28 cellular contexts compared by ENCODE assay signal in the genomic region with DNA sequence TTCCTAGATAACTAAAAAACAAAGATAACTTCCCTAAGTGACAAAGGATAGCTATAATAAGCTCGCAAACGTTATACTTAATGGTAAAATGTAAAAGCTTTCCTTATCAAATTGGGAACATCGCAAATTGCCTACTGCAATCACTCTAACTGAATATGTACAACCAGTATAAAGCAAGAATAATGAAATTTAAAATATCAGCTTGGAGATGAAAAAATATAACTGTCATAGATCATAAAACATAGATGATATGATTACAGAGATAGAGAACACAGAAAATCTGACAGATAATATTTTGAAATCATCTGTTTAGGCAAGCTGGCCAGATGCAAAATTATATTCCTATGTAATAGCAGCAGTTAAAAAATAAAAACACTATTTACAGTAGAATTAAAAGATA.
"Had no signal": no experiment of that assay in that cellular context is flagged by ENCODE, and none has a peak within 500 bp of the region (broad histone marks: within the 10 kb centered on the region; RNA-seq: fewer than 3 reads in every experiment).

No MANE protein-coding gene starts in this region.

- H3K36me3 ChIP-seq: stomach, suprapubic skin, thoracic aorta, thyroid gland, tibial artery, tibial nerve, transverse colon, upper lobe of left lung, upper lobe of right lung, uterus, vagina had no signal

- H3K9me3 Mint-ChIP-seq: stimulated activated effector memory CD8-positive, alpha-beta T cell treated with anti-CD3 and anti-CD28 coated beads, Interleukin-12 subunit alpha, Interleukin-12 subunit beta, amount 100 ng/mL, for 72 hours; stimulated activated memory B cell treated with anti-CD40 and anti-IgM and Interleukin-4, amounts not matched to agents 10 μg/mL and 1 μg/mL and 100 μg/mL, for 72 hours; stimulated activated naive B cell treated with anti-CD40 and anti-IgM and Interleukin-4, amounts not matched to agents 10 μg/mL and 1 μg/mL and 100 μg/mL, for 72 hours; stimulated activated naive CD8-positive, alpha-beta T cell treated with anti-CD3 and anti-CD28 coated beads, Interleukin-15, amount 100 ng/mL, for 72 hours; stimulated activated naive CD8-positive, alpha-beta T cell treated with anti-CD3 and anti-CD28 coated beads, Interleukin-15, Interleukin-2, amounts not matched to agents 100 ng/mL and 50 ng/mL, for 24 hours had no signal

- H3K27ac ChIP-seq: stomach, suprapubic skin, testis, thoracic aorta, thyroid gland, tibial artery, tibial nerve, transverse colon, upper lobe of left lung, upper lobe of right lung, uterus, vagina had no signal

- H3K4me3 Mint-ChIP-seq: stimulated activated effector memory CD8-positive, alpha-beta T cell treated with anti-CD3 and anti-CD28 coated beads, Interleukin-12 subunit alpha, Interleukin-12 subunit beta, amount 100 ng/mL, for 72 hours; stimulated activated memory B cell treated with anti-CD40 and anti-IgM and Interleukin-4, amounts not matched to agents 10 μg/mL and 1 μg/mL and 100 μg/mL, for 72 hours; stimulated activated naive B cell treated with anti-CD40 and anti-IgM and Interleukin-4, amounts not matched to agents 10 μg/mL and 1 μg/mL and 100 μg/mL, for 72 hours; stimulated activated naive CD8-positive, alpha-beta T cell treated with anti-CD3 and anti-CD28 coated beads, Interleukin-15, amount 100 ng/mL, for 72 hours; stimulated activated naive CD8-positive, alpha-beta T cell treated with anti-CD3 and anti-CD28 coated beads, Interleukin-15, Interleukin-2, amounts not matched to agents 100 ng/mL and 50 ng/mL, for 24 hours; type B pancreatic cell had no signal

- H3K9me3 ChIP-seq: stomach, suprapubic skin, testis, thoracic aorta, thyroid gland, tibial artery, tibial nerve, transverse colon, upper lobe of left lung, upper lobe of right lung, uterus, vagina had no signal

- H3K4me1 Mint-ChIP-seq: stimulated activated effector memory CD8-positive, alpha-beta T cell treated with anti-CD3 and anti-CD28 coated beads, Interleukin-12 subunit alpha, Interleukin-12 subunit beta, amount 100 ng/mL, for 72 hours; stimulated activated naive CD8-positive, alpha-beta T cell treated with anti-CD3 and anti-CD28 coated beads, Interleukin-15, amount 100 ng/mL, for 72 hours had no signal

- H3K4me3 ChIP-seq: stomach, suprapubic skin, testis, thoracic aorta, thyroid gland, tibial artery, tibial nerve, transverse colon, upper lobe of left lung, upper lobe of right lung, uterus, vagina had no signal

- H3K27ac Mint-ChIP-seq: stimulated activated effector memory CD8-positive, alpha-beta T cell treated with anti-CD3 and anti-CD28 coated beads, Interleukin-12 subunit alpha, Interleukin-12 subunit beta, amount 100 ng/mL, for 72 hours; stimulated activated memory B cell treated with anti-CD40 and anti-IgM and Interleukin-4, amounts not matched to agents 10 μg/mL and 1 μg/mL and 100 μg/mL, for 72 hours; stimulated activated naive B cell treated with anti-CD40 and anti-IgM and Interleukin-4, amounts not matched to agents 10 μg/mL and 1 μg/mL and 100 μg/mL, for 72 hours; stimulated activated naive CD8-positive, alpha-beta T cell treated with anti-CD3 and anti-CD28 coated beads, Interleukin-15, amount 100 ng/mL, for 72 hours; stimulated activated naive CD8-positive, alpha-beta T cell treated with anti-CD3 and anti-CD28 coated beads, Interleukin-15, Interleukin-2, amounts not matched to agents 100 ng/mL and 50 ng/mL, for 24 hours; type B pancreatic cell had no signal

- ATAC-seq: stimulated activated effector memory CD8-positive, alpha-beta T cell treated with anti-CD3 and anti-CD28 coated beads, Interleukin-12 subunit alpha, Interleukin-12 subunit beta, amount 100 ng/mL, for 72 hours; stimulated activated memory B cell treated with anti-CD40 and anti-IgM and Interleukin-4, amounts not matched to agents 10 μg/mL and 1 μg/mL and 100 μg/mL, for 72 hours; stimulated activated naive B cell treated with anti-CD40 and anti-IgM and Interleukin-4, amounts not matched to agents 10 μg/mL and 1 μg/mL and 100 μg/mL, for 72 hours; stimulated activated naive CD8-positive, alpha-beta T cell treated with anti-CD3 and anti-CD28 coated beads, Interleukin-15, amount 100 ng/mL, for 72 hours; stimulated activated naive CD8-positive, alpha-beta T cell treated with anti-CD3 and anti-CD28 coated beads, Interleukin-15, Interleukin-2, amounts not matched to agents 100 U/mL and 50 U/mL, for 24 hours; upper lobe of right lung had no signal

- H3K27me3 Mint-ChIP-seq: stimulated activated memory B cell treated with anti-CD40 and anti-IgM and Interleukin-4, amounts not matched to agents 10 μg/mL and 1 μg/mL and 100 μg/mL, for 72 hours; stimulated activated naive B cell treated with anti-CD40 and anti-IgM and Interleukin-4, amounts not matched to agents 10 μg/mL and 1 μg/mL and 100 μg/mL, for 72 hours; stimulated activated naive CD8-positive, alpha-beta T cell treated with anti-CD3 and anti-CD28 coated beads, Interleukin-15, amount 100 ng/mL, for 72 hours; stimulated activated naive CD8-positive, alpha-beta T cell treated with anti-CD3 and anti-CD28 coated beads, Interleukin-15, Interleukin-2, amounts not matched to agents 100 ng/mL and 50 ng/mL, for 24 hours; type B pancreatic cell had no signal

- H3K27me3 ChIP-seq: stomach, suprapubic skin, testis, thyroid gland, tibial artery, tibial nerve, transverse colon, upper lobe of left lung, upper lobe of right lung, uterus, vagina had no signal

- DNase-seq: stimulated activated CD4-positive, alpha-beta T cell treated with anti-CD3 and anti-CD28 coated beads, Interleukin-2, amount 100 ng/mL, for 48 hours; stimulated activated CD4-positive, alpha-beta T cell treated with anti-CD3 and anti-CD28 coated beads, Interleukin-4, amount 100 ng/mL, for 1 hour; stimulated activated CD4-positive, alpha-beta T cell treated with anti-CD3 and anti-CD28 coated beads, Interleukin-4, amount 100 ng/mL, for 24 hours; stimulated activated CD4-positive, alpha-beta T cell treated with anti-CD3 and anti-CD28 coated beads, Interleukin-4, amount 100 ng/mL, for 4 hours; stimulated activated CD8-positive, alpha-beta memory T cell treated with anti-CD3 and anti-CD28 coated beads, Interleukin-4, amount 100 ng/mL, for 48 hours; stimulated activated naive B cell treated with anti-CD40 and anti-IgM and Interleukin-4, amounts not matched to agents 10 μg/mL and 1 μg/mL and 100 μg/mL, for 72 hours; stimulated activated naive CD4-positive, alpha-beta T cell; stimulated activated naive CD4-positive, alpha-beta T cell treated with Interleukin-2 at 50 U/mL for 16 hours; stimulated activated naive CD8-positive, alpha-beta T cell treated with anti-CD3 and anti-CD28 coated beads, Interleukin-15, amount 100 ng/mL, for 72 hours; stimulated activated naive CD8-positive, alpha-beta T cell treated with anti-CD3 and anti-CD28 coated beads, Interleukin-15, Interleukin-2, amounts not matched to agents 100 U/mL and 50 U/mL, for 24 hours; stomach; substantia nigra; testis; thyroid gland; tibial artery; transverse colon; trophoblast cell; upper lobe of left lung; upper lobe of right lung; uterus had no signal

- H3K4me1 ChIP-seq: suprapubic skin, testis, thyroid gland, tibial artery, tibial nerve, transverse colon, upper lobe of left lung, upper lobe of right lung, uterus, vagina had no signal

- H3K36me3 Mint-ChIP-seq: stimulated activated memory B cell treated with anti-CD40 and anti-IgM and Interleukin-4, amounts not matched to agents 10 μg/mL and 1 μg/mL and 100 μg/mL, for 72 hours had no signal
